10 cellular contexts compared by ENCODE assay signal in genomic region chr6:63553208-63553607, GRCh38. TPM values are rescaled to one million over a fixed set of nuclear protein-coding genes. Genes with fewer than 3 reads are reported as not detected.
DNase-seq lines count a peak whose midpoint lies in the region; ATAC-seq and FAIRE-seq lines count a peak whose summit lies in the region.
"Had no signal": no experiment of that assay in that cellular context is flagged by ENCODE, and none has a peak within 500 bp of the region (broad histone marks: within the 10 kb centered on the region; RNA-seq: fewer than 3 reads in every experiment).

No MANE protein-coding gene starts in this region.

- intact Hi-C loops in activated CD4-positive, alpha-beta memory T cell treated with anti-CD3 and anti-CD28 coated beads for 36 hours (cut with micrococcal nuclease) = no loop called here

- no peak for DNase-seq in HTR-8/SVneo (ENCODE audit: insufficient read length, low spot score)
- no peak for DNase-seq in NCI-H2029 (lab: John Stamatoyannopoulos, UW)
- DNase-seq in activated CD8-positive, alpha-beta memory T cell treated with anti-CD3 and anti-CD28 coated beads, Interleukin-2, amount 50 U/mL, for 48 hours = no peak
- no peak for DNase-seq in SKM-1 (lab: John Stamatoyannopoulos, UW; ENCODE audit: unreplicated experiment)
- no peak for DNase-seq in activated CD4-positive, alpha-beta memory T cell treated with anti-CD3 and anti-CD28 coated beads for 36 hours
- DNase-seq: NCI-H2171 treated with DMSO at 0.1 percent for 48 hours had no signal

- POLR2A ChIA-PET in activated CD4-positive, alpha-beta memory T cell treated with anti-CD3 and anti-CD28 coated beads for 36 hours (lab: Charles Lee) = no interaction called here

- ATAC-seq in GM18498 (IDR thresholded peaks at IDR 0.05; ENCODE audit: unreplicated experiment) (peak; percentile 98), GM19438 (IDR thresholded peaks at IDR 0.05; ENCODE audit: low read depth, unreplicated experiment) (peak; percentile 99), HG02885 (IDR thresholded peaks at IDR 0.05; ENCODE audit: poor library complexity, unreplicated experiment) (peak; percentile 97)

- H3K4me3 Mint-ChIP-seq in activated CD4-positive, alpha-beta memory T cell treated with anti-CD3 and anti-CD28 coated beads for 36 hours = no peak overlapping the region
- H3K4me3 Mint-ChIP-seq: IgD-negative memory B cell had no signal

- peaks cover 11% of the 10 kb centered on the region for H3K27me3 Mint-ChIP-seq in activated CD4-positive, alpha-beta memory T cell treated with anti-CD3 and anti-CD28 coated beads for 36 hours

- no peaks in the 10 kb centered on the region for H3K4me1 Mint-ChIP-seq in activated CD4-positive, alpha-beta memory T cell treated with anti-CD3 and anti-CD28 coated beads for 36 hours (ENCODE audit: low read depth)
- H3K4me1 Mint-ChIP-seq: IgD-negative memory B cell had no signal

- no peaks in the 10 kb centered on the region for H3K9me3 Mint-ChIP-seq in activated CD4-positive, alpha-beta memory T cell treated with anti-CD3 and anti-CD28 coated beads for 36 hours
- H3K9me3 Mint-ChIP-seq: IgD-negative memory B cell had no signal

- no peak overlapping the region for H3K27ac Mint-ChIP-seq in activated CD4-positive, alpha-beta memory T cell treated with anti-CD3 and anti-CD28 coated beads for 36 hours
- H3K27ac Mint-ChIP-seq: IgD-negative memory B cell had no signal

- peak; percentile 36 for FAIRE-seq in HTR-8/SVneo (lab: Jason Lieb, UNC)

- H3K36me3 Mint-ChIP-seq in activated CD4-positive, alpha-beta memory T cell treated with anti-CD3 and anti-CD28 coated beads for 36 hours = no peaks in the 10 kb centered on the region
- H3K36me3 Mint-ChIP-seq: IgD-negative memory B cell had no signal

- CTCF ChIA-PET in activated CD4-positive, alpha-beta memory T cell treated with anti-CD3 and anti-CD28 coated beads for 36 hours (lab: Charles Lee) = no interaction called here

RNA-seq across cellular contexts. Expression of gene PTP4A1, which starts 19.1 kb away (rescaled TPM):
- total RNA-seq in activated CD4-positive, alpha-beta memory T cell treated with anti-CD3 and anti-CD28 coated beads for 36 hours = 10 to 100 TPM; 45.1 to 49.3 TPM
